2 cellular contexts compared by ENCODE assay signal in the genomic region with DNA sequence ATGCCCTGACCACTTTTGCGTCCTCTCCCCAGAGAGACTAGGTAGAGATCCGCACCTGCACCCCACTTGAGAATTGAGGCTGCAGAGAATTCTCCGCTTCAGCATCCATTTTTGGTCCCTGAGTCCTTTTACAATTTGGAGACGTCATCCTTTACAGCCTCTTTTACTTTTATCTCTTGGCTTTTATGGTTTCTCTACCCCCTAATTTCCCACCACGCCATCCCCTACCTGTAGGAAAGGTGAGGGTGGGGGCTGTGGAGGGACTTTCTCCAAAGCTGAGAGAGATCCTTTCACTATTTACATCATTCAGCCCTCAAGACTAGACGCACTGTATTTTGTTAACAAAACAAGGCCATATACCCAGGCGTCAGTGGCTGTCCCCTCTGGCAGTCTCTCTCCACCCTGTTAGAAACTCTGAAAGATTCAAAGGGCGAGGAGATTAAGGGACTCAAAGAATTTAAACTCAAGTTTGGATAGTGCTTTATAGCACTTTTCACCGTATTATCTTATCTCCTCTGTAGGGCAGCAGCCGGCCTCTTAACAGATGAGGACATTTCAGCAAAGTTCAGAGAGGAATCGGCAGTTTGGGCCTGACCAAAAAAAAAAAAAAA.
TF ChIP-seq lines count a peak whose summit lies in the region.

No MANE protein-coding gene starts in this region.

TF ChIP-seq in A549, 52 proteins besides CTCF, POLR2A, EP300 and RAD21 (continued from another document):
- TF ChIP-seq SMC3 (IDR thresholded peaks at IDR 0.05) (no peak), KDM1A (IDR thresholded peaks at IDR 0.05; ENCODE audit: low read depth) (no peak), ESRRA (IDR thresholded peaks at IDR 0.05; ENCODE audit: borderline replicate concordance, low read length) (no peak), ZNF302 (CRISPR knock-in tag; IDR thresholded peaks at IDR 0.05) (no peak)
- TF ChIP-seq, protein P1, sequence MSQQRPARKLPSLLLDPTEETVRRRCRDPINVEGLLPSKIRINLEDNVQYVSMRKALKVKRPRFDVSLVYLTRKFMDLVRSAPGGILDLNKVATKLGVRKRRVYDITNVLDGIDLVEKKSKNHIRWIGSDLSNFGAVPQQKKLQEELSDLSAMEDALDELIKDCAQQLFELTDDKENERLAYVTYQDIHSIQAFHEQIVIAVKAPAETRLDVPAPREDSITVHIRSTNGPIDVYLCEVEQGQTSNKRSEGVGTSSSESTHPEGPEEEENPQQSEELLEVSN (IDR thresholded peaks at IDR 0.05; ENCODE audit: borderline replicate concordance, low read depth): no peak

TF ChIP-seq in HCT116, 20 proteins besides CTCF, POLR2A, EP300 and RAD21 (continued from another document):
- TF ChIP-seq CBX3 (IDR thresholded peaks at IDR 0.05; ENCODE audit: low read depth): no peak
- no peak for TF ChIP-seq SIN3A (IDR thresholded peaks at IDR 0.05; ENCODE audit: low read depth)
- TF ChIP-seq ELF1 (IDR thresholded peaks at IDR 0.05; ENCODE audit: borderline replicate concordance, low read depth): no peak
- TF ChIP-seq, protein P2, sequence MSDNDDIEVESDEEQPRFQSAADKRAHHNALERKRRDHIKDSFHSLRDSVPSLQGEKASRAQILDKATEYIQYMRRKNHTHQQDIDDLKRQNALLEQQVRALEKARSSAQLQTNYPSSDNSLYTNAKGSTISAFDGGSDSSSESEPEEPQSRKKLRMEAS (IDR thresholded peaks at IDR 0.05): no peak
- no peak for TF ChIP-seq POLR2AphosphoS5 (IDR thresholded peaks at IDR 0.05; ENCODE audit: low read depth, low read length)
- TF ChIP-seq CEBPB (IDR thresholded peaks at IDR 0.05; ENCODE audit: low read depth): no peak
- no peak for TF ChIP-seq EZH2 (IDR thresholded peaks at IDR 0.05)
- TF ChIP-seq, protein P3, sequence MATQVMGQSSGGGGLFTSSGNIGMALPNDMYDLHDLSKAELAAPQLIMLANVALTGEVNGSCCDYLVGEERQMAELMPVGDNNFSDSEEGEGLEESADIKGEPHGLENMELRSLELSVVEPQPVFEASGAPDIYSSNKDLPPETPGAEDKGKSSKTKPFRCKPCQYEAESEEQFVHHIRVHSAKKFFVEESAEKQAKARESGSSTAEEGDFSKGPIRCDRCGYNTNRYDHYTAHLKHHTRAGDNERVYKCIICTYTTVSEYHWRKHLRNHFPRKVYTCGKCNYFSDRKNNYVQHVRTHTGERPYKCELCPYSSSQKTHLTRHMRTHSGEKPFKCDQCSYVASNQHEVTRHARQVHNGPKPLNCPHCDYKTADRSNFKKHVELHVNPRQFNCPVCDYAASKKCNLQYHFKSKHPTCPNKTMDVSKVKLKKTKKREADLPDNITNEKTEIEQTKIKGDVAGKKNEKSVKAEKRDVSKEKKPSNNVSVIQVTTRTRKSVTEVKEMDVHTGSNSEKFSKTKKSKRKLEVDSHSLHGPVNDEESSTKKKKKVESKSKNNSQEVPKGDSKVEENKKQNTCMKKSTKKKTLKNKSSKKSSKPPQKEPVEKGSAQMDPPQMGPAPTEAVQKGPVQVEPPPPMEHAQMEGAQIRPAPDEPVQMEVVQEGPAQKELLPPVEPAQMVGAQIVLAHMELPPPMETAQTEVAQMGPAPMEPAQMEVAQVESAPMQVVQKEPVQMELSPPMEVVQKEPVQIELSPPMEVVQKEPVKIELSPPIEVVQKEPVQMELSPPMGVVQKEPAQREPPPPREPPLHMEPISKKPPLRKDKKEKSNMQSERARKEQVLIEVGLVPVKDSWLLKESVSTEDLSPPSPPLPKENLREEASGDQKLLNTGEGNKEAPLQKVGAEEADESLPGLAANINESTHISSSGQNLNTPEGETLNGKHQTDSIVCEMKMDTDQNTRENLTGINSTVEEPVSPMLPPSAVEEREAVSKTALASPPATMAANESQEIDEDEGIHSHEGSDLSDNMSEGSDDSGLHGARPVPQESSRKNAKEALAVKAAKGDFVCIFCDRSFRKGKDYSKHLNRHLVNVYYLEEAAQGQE (IDR thresholded peaks at IDR 0.05; ENCODE audit: low read depth): no peak
- TF ChIP-seq ZFX (IDR thresholded peaks at IDR 0.05): no peak
- no peak for TF ChIP-seq TCF7L2 (IDR thresholded peaks at IDR 0.05; ENCODE audit: borderline replicate concordance, extremely low read depth, insufficient read depth, insufficient read length)
- TF ChIP-seq ZNF274 (IDR thresholded peaks at IDR 0.05; ENCODE audit: low read depth, low read length): no peak
- no peak for TF ChIP-seq YY1 (IDR thresholded peaks at IDR 0.05; ENCODE audit: extremely low read depth, insufficient replicate concordance, low read depth, low read length)
- TF ChIP-seq, protein P4, sequence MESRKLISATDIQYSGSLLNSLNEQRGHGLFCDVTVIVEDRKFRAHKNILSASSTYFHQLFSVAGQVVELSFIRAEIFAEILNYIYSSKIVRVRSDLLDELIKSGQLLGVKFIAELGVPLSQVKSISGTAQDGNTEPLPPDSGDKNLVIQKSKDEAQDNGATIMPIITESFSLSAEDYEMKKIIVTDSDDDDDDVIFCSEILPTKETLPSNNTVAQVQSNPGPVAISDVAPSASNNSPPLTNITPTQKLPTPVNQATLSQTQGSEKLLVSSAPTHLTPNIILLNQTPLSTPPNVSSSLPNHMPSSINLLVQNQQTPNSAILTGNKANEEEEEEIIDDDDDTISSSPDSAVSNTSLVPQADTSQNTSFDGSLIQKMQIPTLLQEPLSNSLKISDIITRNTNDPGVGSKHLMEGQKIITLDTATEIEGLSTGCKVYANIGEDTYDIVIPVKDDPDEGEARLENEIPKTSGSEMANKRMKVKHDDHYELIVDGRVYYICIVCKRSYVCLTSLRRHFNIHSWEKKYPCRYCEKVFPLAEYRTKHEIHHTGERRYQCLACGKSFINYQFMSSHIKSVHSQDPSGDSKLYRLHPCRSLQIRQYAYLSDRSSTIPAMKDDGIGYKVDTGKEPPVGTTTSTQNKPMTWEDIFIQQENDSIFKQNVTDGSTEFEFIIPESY (IDR thresholded peaks at IDR 0.05; ENCODE audit: extremely low read depth, insufficient replicate concordance, low read length): no peak
- TF ChIP-seq JUND (IDR thresholded peaks at IDR 0.05): no peak
- no peak for TF ChIP-seq SRF (IDR thresholded peaks at IDR 0.05; ENCODE audit: low read depth)
- no peak for TF ChIP-seq EGR1 (IDR thresholded peaks at IDR 0.05; ENCODE audit: low read depth)
TF ChIP-seq in HCT116: peak in this region for 0.
